Comparison of ENCODE assay signal across 24 cellular contexts in genomic region chr20:53966774-53967398, GRCh38.
"Had no signal": no experiment of that assay in that cellular context is flagged by ENCODE, and none has a peak within 500 bp of the region (broad histone marks: within the 10 kb centered on the region; RNA-seq: fewer than 3 reads in every experiment).

No MANE protein-coding gene starts in this region.

- H3K79me2 ChIP-seq: hepatocyte had no signal

- H3K4me2 ChIP-seq: hepatocyte had no signal

- H3K4me3 ChIP-seq: colonic mucosa, gastroesophageal sphincter, heart left ventricle, hepatocyte, left lung, lower lobe of right lung, mucosa of descending colon had no signal

- H3K9me3 ChIP-seq: colonic mucosa, gastroesophageal sphincter, left lung, lower lobe of right lung, mucosa of descending colon had no signal

- DNase-seq: colonic mucosa; cortex of kidney; effector CD8-positive, alpha-beta T cell; effector memory CD8-positive, alpha-beta T cell; endodermal cell; erythroblast; foreskin keratinocyte; heart left ventricle; hypothalamus; left cardiac atrium; left lung; left ventricle myocardium superior; lower lobe of right lung; mesenchymal stem cell; mucosa of descending colon; naive B cell had no signal

- H3K27ac ChIP-seq: colonic mucosa, epithelial cell of prostate, foreskin keratinocyte, gastroesophageal sphincter, heart left ventricle, hepatocyte, left lung, lower lobe of right lung had no signal

- FAIRE-seq: endometrium, frontal cortex, islet of Langerhans, keratinocyte had no signal

- H3K27me3 ChIP-seq: colonic mucosa, foreskin keratinocyte, heart left ventricle, hepatocyte, left lung had no signal

- ATAC-seq: effector memory CD8-positive, alpha-beta T cell; esophagus mucosa; foreskin keratinocyte; gastroesophageal sphincter; heart left ventricle; left cardiac atrium; left lung; left ventricle myocardium superior; lower lobe of right lung; mucosa of descending colon had no signal

- H3K4me1 ChIP-seq: colonic mucosa, foreskin keratinocyte, gastroesophageal sphincter, heart left ventricle, left lung, lower lobe of right lung had no signal

- H3K36me3 ChIP-seq: colonic mucosa, gastroesophageal sphincter, heart left ventricle, left lung, lower lobe of right lung had no signal

- H2AFZ ChIP-seq: hepatocyte had no signal
